ENCODE assay signal across 8 cellular contexts in genomic region chr13:99176309-99177276, GRCh38. TPM values are rescaled to one million over a fixed set of nuclear protein-coding genes. Genes with fewer than 3 reads are reported as not detected.
A peak's percentile ranks its signal among the peaks of the same experiment; 100 is the strongest.
DNase-seq lines count a peak whose midpoint lies in the region; ATAC-seq and TF ChIP-seq lines count a peak whose summit lies in the region.

No MANE protein-coding gene starts in this region.

- intact Hi-C loops in posterior vena cava (cut with DNase I) = loop anchor here (5.0 kb wide), 2 partner anchors 91 to 261 kb away; no protein-coding TSS in a partner anchor

- H3K9ac ChIP-seq in DND-41 (ENCODE audit: low read depth, low read length) = no peak overlapping the region

- no peaks in the 10 kb centered on the region for H4K20me1 ChIP-seq in DND-41 (ENCODE audit: insufficient read depth, low read length)

- no peaks in the 10 kb centered on the region for H3K9me3 ChIP-seq in DND-41 (ENCODE audit: insufficient read depth, low read length, severe bottlenecking)
- no peaks in the 10 kb centered on the region for H3K9me3 ChIP-seq in SJCRH30 (replicated peaks)

- DNase-seq in DND-41 = peak; percentile 76
- peak; percentile 43 to 78 for DNase-seq in SJCRH30
- peak; percentile 76 for DNase-seq in activated naive CD4-positive, alpha-beta T cell treated with Interleukin-2 at 50 U/mL for 16 hours
- DNase-seq in glutamatergic neuron = peak; percentile 75
- peak; percentile 89 for DNase-seq in posterior vena cava (ENCODE audit: low spot score)
- peak; percentile 77 for DNase-seq in ureter (ENCODE audit: low spot score)

- ATAC-seq in DND-41 (ENCODE audit: insufficient read depth, low read depth) (peak; percentile 87), GM21737 (IDR thresholded peaks at IDR 0.05; ENCODE audit: unreplicated experiment) (peak; percentile 63)

- TF ChIP-seq CTCF in DND-41 (IDR thresholded peaks at IDR 0.05; ENCODE audit: borderline replicate concordance, extremely low read depth, low read length, poor library complexity, severe bottlenecking) (peak; percentile 99), LNCAP (IDR thresholded peaks at IDR 0.05) (peak; percentile 85), glutamatergic neuron (IDR thresholded peaks at IDR 0.05; ENCODE audit: partially characterized antibody, unreplicated experiment) (peak; percentile 90)

- peaks cover 18% of the 10 kb centered on the region for H3K36me3 Mint-ChIP-seq in glutamatergic neuron (ENCODE audit: unreplicated experiment)

- no peaks in the 10 kb centered on the region for H3K27me3 ChIP-seq in DND-41 (ENCODE audit: insufficient read depth, low read length, poor library complexity)
- H3K27me3 ChIP-seq in SJCRH30 = no peaks in the 10 kb centered on the region

- no peak overlapping the region for H3K27ac ChIP-seq in DND-41 (ENCODE audit: low read length)
- H3K27ac ChIP-seq in SJCRH30 = no peak overlapping the region

- no peaks in the 10 kb centered on the region for H3K79me2 ChIP-seq in DND-41 (ENCODE audit: insufficient read depth, low read length)

- H2AFZ ChIP-seq in DND-41 (ENCODE audit: low read depth, low read length) = peak overlapping the region; percentile 67

- H3K4me3 ChIP-seq in DND-41 (ENCODE audit: low read depth in 1 of 2, low read length in 2 of 2) (peak overlapping the region in 1 of 2 experiments; percentile 32; a peak in 1 of 4 replicates), SJCRH30 (no peak overlapping the region)

- no peaks in the 10 kb centered on the region for H3K4me1 Mint-ChIP-seq in glutamatergic neuron (ENCODE audit: low read depth, unreplicated experiment)

- H3K9me3 Mint-ChIP-seq in glutamatergic neuron (ENCODE audit: unreplicated experiment) = no peaks in the 10 kb centered on the region

- H3K4me3 Mint-ChIP-seq in glutamatergic neuron (ENCODE audit: unreplicated experiment) = no peak overlapping the region

- H3K27ac Mint-ChIP-seq in glutamatergic neuron (ENCODE audit: unreplicated experiment) = no peak overlapping the region

- peak overlapping the region; percentile 59 for H3K4me2 ChIP-seq in DND-41 (ENCODE audit: insufficient read depth, low read length)

- H3K27me3 Mint-ChIP-seq in glutamatergic neuron (ENCODE audit: unreplicated experiment) = no peaks in the 10 kb centered on the region

- H3K4me1 ChIP-seq in DND-41 (ENCODE audit: insufficient read depth, low read length) = peaks cover 27% of the 10 kb centered on the region
- H3K4me1 ChIP-seq in SJCRH30 = no peaks in the 10 kb centered on the region; the same call in 1 of the 2 replicates

- H3K36me3 ChIP-seq in DND-41 (ENCODE audit: insufficient read depth, low read length) = no peaks in the 10 kb centered on the region
- no peaks in the 10 kb centered on the region for H3K36me3 ChIP-seq in SJCRH30

RNA-seq across cellular contexts. Expression of gene UBAC2, which starts 24.1 kb away (rescaled TPM):
- total RNA-seq in SJCRH30 (2014; rRNA removed; shearing (Covaris generic)) = 51.3 and 55.6 TPM in 2 replicates
- total RNA-seq in glutamatergic neuron (ENCODE audit: unreplicated experiment) = 33.3 TPM
- 10 to 100 TPM; 38.2 to 41.4 TPM for total RNA-seq in posterior vena cava
- 55.9 TPM for total RNA-seq in ureter
